In the genomic region with DNA sequence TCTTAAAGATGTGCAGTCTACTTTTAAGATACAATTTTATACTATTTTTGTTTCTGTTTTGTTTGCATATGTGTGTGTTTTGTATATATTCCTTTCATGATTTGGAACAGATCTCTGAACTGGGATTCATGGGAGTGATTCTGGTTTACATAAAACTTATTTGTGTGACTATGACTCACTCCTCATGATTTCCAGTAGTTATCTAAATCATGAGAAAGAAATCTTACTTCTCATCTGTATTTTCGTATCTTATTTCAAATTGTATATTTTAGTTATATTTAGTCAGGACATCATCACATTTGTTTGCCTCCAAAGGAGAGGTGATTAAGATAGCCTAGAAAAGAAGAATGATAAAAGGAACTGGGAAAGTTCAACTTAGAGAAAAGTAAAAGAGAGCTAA, we compare ENCODE assay signal across 20 cellular contexts. TPM values are rescaled to one million over a fixed set of nuclear protein-coding genes. Genes with fewer than 3 reads are reported as not detected.
DNase-seq lines count a peak whose midpoint lies in the region; ATAC-seq, FAIRE-seq and TF ChIP-seq lines count a peak whose summit lies in the region.
"Had no signal": no experiment of that assay in that cellular context is flagged by ENCODE, and none has a peak within 500 bp of the region (broad histone marks: within the 10 kb centered on the region; RNA-seq: fewer than 3 reads in every experiment).

No MANE protein-coding gene starts in this region.

- CTCF ChIA-PET in HepG2 (lab: Yijun Ruan, JAX; ENCODE audit: low intra/inter-chr PET ratio, low total read pairs), result no interaction called here

- FAIRE-seq in HepG2 (lab: Jason Lieb, UNC) (no peak), GM12891 (lab: Jason Lieb, UNC) (no peak)
- FAIRE-seq: G401.6 had no signal

- H2AFZ ChIP-seq in HepG2 (ENCODE audit: low read length), result no peak overlapping the region

- TF ChIP-seq EP300 in HepG2 (IDR thresholded peaks at IDR 0.05; ENCODE audit: low read depth in 2 of 2, low read length in 2 of 2), result no peak
- no peak for TF ChIP-seq EP300 in HepG2 (CRISPR knock-in tag; IDR thresholded peaks at IDR 0.05; ENCODE audit: borderline replicate concordance)

- ATAC-seq in HepG2, result no peak
- no peak for ATAC-seq in body of pancreas
- ATAC-seq: HCT116; natural killer cell treated with Interleukin-12 subunit alpha and Interleukin-12 subunit beta and Interleukin-15 and Interleukin-18, amount 100 ng/mL, for 72 hours had no signal

- no peak for TF ChIP-seq CTCF in HepG2 (CRISPR knock-in tag; IDR thresholded peaks at IDR 0.05)
- no peak for TF ChIP-seq CTCF in body of pancreas (IDR thresholded peaks at IDR 0.05)

- no peaks in the 10 kb centered on the region for H4K20me1 ChIP-seq in HepG2 (ENCODE audit: insufficient read depth, low read length)

- H3K4me3 ChIP-seq in SJSA1 (no peak overlapping the region), HepG2 (replicated peaks in 1 of 3; ENCODE audit: insufficient read depth in 1 of 3, low read depth in 2 of 3, low read length in 3 of 3) (no peak overlapping the region), body of pancreas (no peak overlapping the region)
- H3K4me3 ChIP-seq: cardiac muscle cell, thyroid gland had no signal

- H3K36me3 ChIP-seq in SJSA1, result no peaks in the 10 kb centered on the region
- no peaks in the 10 kb centered on the region; a peak in 2 of 5 replicates for H3K36me3 ChIP-seq in HepG2 (replicated peaks in 1 of 2; ENCODE audit: control insufficient read depth in 1 of 2, insufficient read depth in 2 of 2, low read length in 2 of 2)
- peaks cover 0 to 11% of the 10 kb centered on the region in 2 donors for H3K36me3 ChIP-seq in body of pancreas (replicated peaks in 1 of 2; ENCODE audit: insufficient read depth in 1 of 2, low read depth in 2 of 2)

- H3K4me1 ChIP-seq in SJSA1 (replicated peaks) (peaks cover 25% of the 10 kb centered on the region), HepG2 (ENCODE audit: insufficient read depth, low read length) (no peaks in the 10 kb centered on the region), body of pancreas (no peaks in the 10 kb centered on the region)
- H3K4me1 ChIP-seq: thyroid gland had no signal

- H3K27me3 ChIP-seq in SJSA1 (replicated peaks) (no peaks in the 10 kb centered on the region), HepG2 (ENCODE audit: control insufficient read depth in 1 of 2, insufficient read depth in 2 of 2, low read length in 2 of 2) (no peaks in the 10 kb centered on the region), body of pancreas (no peaks in the 10 kb centered on the region)
- H3K27me3 ChIP-seq: cardiac muscle cell, thyroid gland had no signal

- H3K9ac ChIP-seq in HepG2 (ENCODE audit: insufficient read depth, low read depth, low read length), result no peak overlapping the region

- POLR2A ChIA-PET in HepG2 (lab: Yijun Ruan, JAX), result no interaction called here

- peak; percentile 29 for DNase-seq in GM03348 (ENCODE audit: low spot score)
- DNase-seq in SJSA1 (ENCODE audit: low read depth in 1 of 2, low spot score in 2 of 2), result peak in 1 of 2 experiments; percentile 66
- peak; percentile 97 for DNase-seq in fibroblast of peridontal ligament (ENCODE audit: extremely low read depth)
- DNase-seq in smooth muscle cell of the brain vasculature (ENCODE audit: low read depth, low spot score), result peak; percentile 15
- DNase-seq in HepG2 (ENCODE audit: low spot score), result no peak
- no peak for DNase-seq in GM12891 (ENCODE audit: insufficient read length, low spot score)
- no peak for DNase-seq in body of pancreas
- DNase-seq: activated CD4-positive, CD25-positive, alpha-beta regulatory T cell treated with anti-CD3 and anti-CD28 coated beads, Interleukin-2, amount 50 U/mL, for 72 hours; activated naive CD4-positive, alpha-beta T cell treated with Interleukin-2 at 50 U/mL for 16 hours; CD8-positive, alpha-beta memory T cell; effector memory CD4-positive, alpha-beta T cell; NCI-H1092 treated with DMSO at 0.1 percent for 48 hours; retina; SHP77; stimulated activated CD4-positive, alpha-beta T cell treated with anti-CD3 and anti-CD28 coated beads, Interleukin-2, amount 100 ng/mL, for 48 hours; thyroid gland had no signal

- no peaks in the 10 kb centered on the region for H3K9me3 ChIP-seq in SJSA1 (replicated peaks)
- no peaks in the 10 kb centered on the region for H3K9me3 ChIP-seq in HepG2 (ENCODE audit: low read length)
- H3K9me3 ChIP-seq in body of pancreas, result no peaks in the 10 kb centered on the region
- H3K9me3 ChIP-seq: thyroid gland had no signal

- TF ChIP-seq POLR2A in HepG2 (IDR thresholded peaks at IDR 0.05; ENCODE audit: insufficient read depth in 1 of 2, low read depth in 2 of 2, low read length in 2 of 2) (no peak), GM12891 (IDR thresholded peaks at IDR 0.05; ENCODE audit: low read depth, low read length) (no peak), body of pancreas (IDR thresholded peaks at IDR 0.05) (no peak)

- no peak overlapping the region for H3K4me2 ChIP-seq in HepG2 (ENCODE audit: low read depth, low read length)

- H3K27ac ChIP-seq in SJSA1 (peak overlapping the region; percentile 47), HepG2 (ENCODE audit: extremely low read length, insufficient read depth, low read length) (no peak overlapping the region), body of pancreas (no peak overlapping the region)
- H3K27ac ChIP-seq: cardiac muscle cell, thyroid gland had no signal

- TF ChIP-seq RAD21 in HepG2 (CRISPR knock-in tag; IDR thresholded peaks at IDR 0.05), result no peak

- BruUV-seq in HepG2 (replicated peaks; lab: Mats Ljungman, UMichigan), result no TSS peak

- in situ Hi-C loops in HepG2 (cut with HindIII; ENCODE audit: extremely low pct_ligation_motif_present, low pct_unique_long_range_greater_than_20kb), result no loop called here

- intact Hi-C loops in HepG2 (cut with micrococcal nuclease; ENCODE audit: unreplicated experiment), result no loop called here
- intact Hi-C loops in body of pancreas (cut with DNase I), result no loop called here

- H3K79me2 ChIP-seq in HepG2 (ENCODE audit: insufficient read depth, low read length), result no peaks in the 10 kb centered on the region

- 95% methylated on average over 1 of the region's 1 CpG for WGBS in HepG2 (ENCODE audit: low lambda C conversion rate)
- WGBS in body of pancreas, 2 donors, result 49 to 61% methylated on average over 1 of the region's 1 CpG

TF ChIP-seq in HepG2, 621 proteins besides CTCF, POLR2A, EP300 and RAD21 (continues in another document):
- no peak for TF ChIP-seq TRIM24 (CRISPR knock-in tag; IDR thresholded peaks at IDR 0.05)
- TF ChIP-seq JARID2 (CRISPR knock-in tag; IDR thresholded peaks at IDR 0.05; ENCODE audit: insufficient replicate concordance), result no peak
- no peak for TF ChIP-seq RBFOX2 (IDR thresholded peaks at IDR 0.05; ENCODE audit: low read depth, low read length)
- no peak for TF ChIP-seq ZNF703 (CRISPR knock-in tag; IDR thresholded peaks at IDR 0.05; ENCODE audit: borderline replicate concordance)
- no peak for TF ChIP-seq MIER3 (CRISPR knock-in tag; IDR thresholded peaks at IDR 0.05; ENCODE audit: borderline replicate concordance)
- no peak for TF ChIP-seq GABPA (IDR thresholded peaks at IDR 0.05; ENCODE audit: low read depth, low read length)
- TF ChIP-seq GABPA (CRISPR knock-in tag; IDR thresholded peaks at IDR 0.05; ENCODE audit: low read depth), result no peak

TF ChIP-seq in GM12891, 5 proteins besides CTCF, POLR2A, EP300 and RAD21:
- TF ChIP-seq POU2F2 (IDR thresholded peaks at IDR 0.05; ENCODE audit: low read depth, low read length), result no peak
- no peak for TF ChIP-seq POLR2AphosphoS5 (IDR thresholded peaks at IDR 0.05; ENCODE audit: low read depth, low read length)
- TF ChIP-seq TAF1 (IDR thresholded peaks at IDR 0.05; ENCODE audit: low read depth, low read length), result no peak
- no peak for TF ChIP-seq PAX5 (IDR thresholded peaks at IDR 0.05; ENCODE audit: insufficient read depth, low read length, severe bottlenecking)
- TF ChIP-seq SPI1 (IDR thresholded peaks at IDR 0.05; ENCODE audit: low read depth, low read length), result no peak

RNA-seq across cellular contexts. Expression of gene SLC39A10, which starts 53.4 kb away (rescaled TPM):
- total RNA-seq in SJSA1 (2014; rRNA removed; shearing (Covaris generic)), result 9.9 and 16.0 TPM in 2 replicates
- 7.2 and 13.2 TPM in 2 replicates for total RNA-seq in HepG2 (2016; rRNA removed; fragmentation: Illumina TruSeq; extraction: Trizol)
- 2.7 and 4.0 TPM in 2 replicates for total RNA-seq in HepG2 (2016; cell fraction: cytosol; rRNA removed; fragmentation: Illumina TruSeq; extraction: Trizol; ENCODE audit: low read depth)
- total RNA-seq in HepG2 (2016; cell fraction: insoluble cytoplasmic fraction; rRNA removed; fragmentation: Illumina TruSeq; extraction: Trizol), result 7.2 and 12.7 TPM in 2 replicates
- 3.5 and 4.7 TPM in 2 replicates for total RNA-seq in HepG2 (2016; cell fraction: membrane; rRNA removed; fragmentation: Illumina TruSeq; extraction: Trizol)
- total RNA-seq in HepG2 (2016; cell fraction: nucleus; rRNA removed; fragmentation: Illumina TruSeq; extraction: Trizol), result 17.2 and 19.6 TPM in 2 replicates
- polyA plus RNA-seq in HepG2 (2011; rRNA removed), result 21.0 and 21.3 TPM in 2 replicates
- polyA plus RNA-seq in HepG2 (2011; cell fraction: cytosol; rRNA removed), result 8.3 and 17.1 TPM in 2 replicates
- polyA plus RNA-seq in HepG2 (2011; cell fraction: nucleus; rRNA removed), result 9.1 and 12.0 TPM in 2 replicates
- polyA plus RNA-seq in HepG2 (2012), result 22.8 and 23.0 TPM in 2 replicates
- 0.12 and 0.20 TPM in 2 replicates for polyA plus RNA-seq in HepG2 (2016; cell fraction: cytosol; fragmentation: Illumina TruSeq; extraction: Trizol; ENCODE audit: low read depth)
- polyA plus RNA-seq in HepG2 (2016; cell fraction: insoluble cytoplasmic fraction; fragmentation: Illumina TruSeq; extraction: Trizol; ENCODE audit: low read depth), result 3.7 and 3.8 TPM in 2 replicates
- polyA plus RNA-seq in HepG2 (2016; cell fraction: membrane; fragmentation: Illumina TruSeq; extraction: Trizol; ENCODE audit: low read depth), result 1.0 and 1.3 TPM in 2 replicates
- 11.1 TPM in 2 replicates for polyA plus RNA-seq in HepG2 (2016; cell fraction: nucleus; fragmentation: Illumina TruSeq; extraction: Trizol; ENCODE audit: insufficient read depth, low read depth)
- 53.0 and 116 TPM in 2 replicates for polyA minus RNA-seq in HepG2 (2011; rRNA and poly(A)+ RNA removed; ENCODE audit: low replicate concordance)
- polyA minus RNA-seq in HepG2 (2011; cell fraction: cytosol; rRNA and poly(A)+ RNA removed), result 43.8 and 58.0 TPM in 2 replicates
- polyA minus RNA-seq in HepG2 (2011; cell fraction: nucleus; rRNA and poly(A)+ RNA removed), result 52.9 and 81.2 TPM in 2 replicates
- 1.4 TPM for polyA plus RNA-seq in GM12891 (2012; ENCODE audit: low read depth, missing spikeins)
- total RNA-seq in body of pancreas, result 10 to 100 TPM; 17.8 to 18.7 TPM

Comparison
In these comparisons a context has a peak if more than half of its experiments do, and no peak if none do; other contexts are left out.
1. DNase-seq: peak in GM03348 (single experiment), fibroblast of peridontal ligament (single experiment) and smooth muscle cell of the brain vasculature (single experiment); none in HepG2 (single experiment), GM12891 (single experiment) and body of pancreas (0 of 4).